In the genomic region with DNA sequence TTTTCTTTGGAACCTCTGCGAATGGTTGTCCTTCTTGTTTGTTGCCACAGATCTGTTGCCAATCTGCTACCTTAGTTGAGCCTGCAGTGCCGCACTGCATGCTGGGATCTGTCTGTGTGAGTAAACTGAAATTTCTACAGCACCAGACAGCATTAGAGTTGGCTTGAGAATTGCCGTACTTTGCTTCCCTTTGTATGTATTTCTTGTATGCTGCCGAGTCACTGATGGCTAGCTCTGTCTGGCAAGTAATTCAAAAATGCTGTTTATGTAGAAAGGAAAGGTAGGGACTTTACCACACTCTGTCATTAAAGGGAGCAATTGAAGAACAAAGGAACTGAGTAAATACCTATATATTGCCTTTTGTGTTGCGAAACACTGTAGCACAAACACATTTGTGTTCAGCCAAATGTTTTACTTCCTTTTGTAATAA, we compare ENCODE assay signal across 8 cellular contexts.
DNase-seq lines count a peak whose midpoint lies in the region; FAIRE-seq and TF ChIP-seq lines count a peak whose summit lies in the region.

No MANE protein-coding gene starts in this region.

- no peaks in the 10 kb centered on the region for H3K36me3 ChIP-seq in kidney (ENCODE audit: control insufficient read depth in 1 of 2, insufficient read depth in 2 of 2, low read length in 2 of 2)

- peaks cover 4 to 9% of the 10 kb centered on the region in 2 donors for H3K4me1 ChIP-seq in kidney (ENCODE audit: control insufficient read depth in 1 of 2, insufficient read depth in 1 of 2, low read depth in 1 of 2, low read length in 2 of 2)

- no peak for FAIRE-seq in kidney (lab: Jason Lieb, UNC)

- peak overlapping the region in 1 of 2 donors; percentile 11 for H3K4me3 ChIP-seq in kidney (ENCODE audit: low read length in 2 of 2)

- DNase-seq in A172 (ENCODE audit: low spot score) (peak; percentile 82), NCI-H1092 treated with DMSO at 0.1 percent for 48 hours (lab: John Stamatoyannopoulos, UW) (peak; percentile 42), cerebellar cortex (ENCODE audit: low spot score) (peak; percentile 97), lung microvascular endothelial cell (ENCODE audit: low read depth in 2 of 2) (peak; percentile 65 to 89), ecto neural progenitor cell (ENCODE audit: low spot score) (no peak), RPMI8226 (no peak), kidney (no peak)
- no peak for DNase-seq in activated CD4-positive, alpha-beta T cell treated with anti-CD3 and anti-CD28 coated beads for 4 hours

- intact Hi-C loops in kidney (cut with DNase I) = no loop called here

- no peak overlapping the region for H3K9ac ChIP-seq in kidney (ENCODE audit: low read length in 2 of 2)

- H3K27ac ChIP-seq in kidney (ENCODE audit: low read depth in 2 of 2, low read length in 2 of 2) = no peak overlapping the region

- no peak for TF ChIP-seq CTCF in kidney (IDR thresholded peaks at IDR 0.05; ENCODE audit: borderline replicate concordance, extremely low read depth, insufficient read depth)

- no peaks in the 10 kb centered on the region for H3K9me3 ChIP-seq in kidney (ENCODE audit: control insufficient read depth in 1 of 2, low read length in 2 of 2)

Comparison
In these comparisons a context has a peak if more than half of its experiments do, and no peak if none do; other contexts are left out.
1. DNase-seq: peak in A172 (single experiment), NCI-H1092 treated with DMSO at 0.1 percent for 48 hours (single experiment), cerebellar cortex (single experiment) and lung microvascular endothelial cell (2 of 2); none in activated CD4-positive, alpha-beta T cell treated with anti-CD3 and anti-CD28 coated beads for 4 hours (0 of 2), ecto neural progenitor cell (single experiment), RPMI8226 (single experiment) and kidney (single experiment).